8 cellular contexts compared by ENCODE assay signal in genomic region chr17:80891096-80892018, GRCh38.
DNase-seq lines count a peak whose midpoint lies in the region; ATAC-seq and TF ChIP-seq lines count a peak whose summit lies in the region.

No MANE protein-coding gene starts in this region.

- POLR2A ChIA-PET in naive thymus-derived CD8-positive, alpha-beta T cell (lab: Charles Lee) = no interaction called here

- TF ChIP-seq POLR2A in thyroid gland (IDR thresholded peaks at IDR 0.05) = no peak

- H3K4me3 Mint-ChIP-seq in naive thymus-derived CD8-positive, alpha-beta T cell = peak overlapping the region; percentile 39 to 82 (median 68)
- H3K4me3 Mint-ChIP-seq in stimulated activated naive B cell treated with anti-CD40 and anti-IgM and Interleukin-4, amounts not matched to agents 10 μg/mL and 1 μg/mL and 100 μg/mL, for 72 hours = no peak overlapping the region

- H3K27ac Mint-ChIP-seq in naive thymus-derived CD8-positive, alpha-beta T cell = peak overlapping the region; percentile 83 to 99 (median 90)
- peak overlapping the region; percentile 77 for H3K27ac Mint-ChIP-seq in stimulated activated naive B cell treated with anti-CD40 and anti-IgM and Interleukin-4, amounts not matched to agents 10 μg/mL and 1 μg/mL and 100 μg/mL, for 72 hours

- H3K36me3 ChIP-seq in thyroid gland = peaks cover 8 to 17% of the 10 kb centered on the region in 2 donors

- intact Hi-C loops in thyroid gland (cut with DNase I) = no loop called here

- in situ Hi-C loops in ACHN (cut with HindIII; ENCODE audit: low pct_ligation_motif_present, low pct_unique_long_range_greater_than_20kb, low sequenced_read_pairs) = no loop called here

- no peaks in the 10 kb centered on the region for H3K9me3 ChIP-seq in thyroid gland

- no peak for TF ChIP-seq CTCF in GM20000 (IDR thresholded peaks at IDR 0.05; ENCODE audit: extremely low read depth, missing control alignments)
- no peak for TF ChIP-seq CTCF in thyroid gland (IDR thresholded peaks at IDR 0.05)

- H3K4me3 ChIP-seq in Jurkat, Clone E6-1 (ENCODE audit: low read length) = peak overlapping the region; percentile 24
- H3K4me3 ChIP-seq in thyroid gland (replicated peaks in 1 of 3) = no peak overlapping the region

- no peak overlapping the region for H3K27ac ChIP-seq in thyroid gland

- 78 to 88% methylated on average over 34 of the region's 34 CpGs for WGBS in thyroid gland, 2 donors

- no peaks in the 10 kb centered on the region for H3K27me3 ChIP-seq in thyroid gland

- DNase-seq in ACHN = peak; percentile 91
- DNase-seq in GM20000 (ENCODE audit: low spot score) = peak; percentile 79
- peak; percentile 88 for DNase-seq in Jurkat, Clone E6-1 (ENCODE audit: low read depth, low spot score)
- DNase-seq in cerebellar cortex (ENCODE audit: low spot score) = peak; percentile 12
- peak in 8 of 10 donors; percentile 23 to 71 (median 41) for DNase-seq in naive thymus-derived CD8-positive, alpha-beta T cell
- DNase-seq in stimulated activated naive B cell treated with anti-CD40 and anti-IgM and Interleukin-4, amounts not matched to agents 10 μg/mL and 1 μg/mL and 100 μg/mL, for 72 hours = no peak
- DNase-seq in thyroid gland = no peak

- ATAC-seq in activated CD4-positive, CD25-positive, alpha-beta regulatory T cell treated with anti-CD3 and anti-CD28 coated beads, Interleukin-2, amount 50 U/mL, for 24 hours = peak; percentile 66 to 67
- ATAC-seq in naive thymus-derived CD8-positive, alpha-beta T cell = peak; percentile 84 to 89
- peak; percentile 68 to 71 for ATAC-seq in stimulated activated naive B cell treated with anti-CD40 and anti-IgM and Interleukin-4, amounts not matched to agents 10 μg/mL and 1 μg/mL and 100 μg/mL, for 72 hours (replicated peaks)

- H3K27me3 Mint-ChIP-seq in naive thymus-derived CD8-positive, alpha-beta T cell = no peaks in the 10 kb centered on the region
- no peaks in the 10 kb centered on the region for H3K27me3 Mint-ChIP-seq in stimulated activated naive B cell treated with anti-CD40 and anti-IgM and Interleukin-4, amounts not matched to agents 10 μg/mL and 1 μg/mL and 100 μg/mL, for 72 hours

- H3K36me3 Mint-ChIP-seq in naive thymus-derived CD8-positive, alpha-beta T cell = peaks cover 0 to 50% (median 22%) of the 10 kb centered on the region in 3 donors
- H3K36me3 Mint-ChIP-seq in stimulated activated naive B cell treated with anti-CD40 and anti-IgM and Interleukin-4, amounts not matched to agents 10 μg/mL and 1 μg/mL and 100 μg/mL, for 72 hours = peaks cover 71 to 72% of the 10 kb centered on the region in 2 donors

- H3K4me1 ChIP-seq in thyroid gland = no peaks in the 10 kb centered on the region

- H3K4me1 Mint-ChIP-seq in naive thymus-derived CD8-positive, alpha-beta T cell = peaks cover 11 to 33% (median 20%) of the 10 kb centered on the region in 4 donors
- H3K4me1 Mint-ChIP-seq in stimulated activated naive B cell treated with anti-CD40 and anti-IgM and Interleukin-4, amounts not matched to agents 10 μg/mL and 1 μg/mL and 100 μg/mL, for 72 hours = peaks cover 21 to 34% of the 10 kb centered on the region in 2 donors

- no peaks in the 10 kb centered on the region for H3K9me3 Mint-ChIP-seq in naive thymus-derived CD8-positive, alpha-beta T cell
- H3K9me3 Mint-ChIP-seq in stimulated activated naive B cell treated with anti-CD40 and anti-IgM and Interleukin-4, amounts not matched to agents 10 μg/mL and 1 μg/mL and 100 μg/mL, for 72 hours = no peaks in the 10 kb centered on the region

Comparison
In these comparisons a context has a peak if more than half of its experiments do, and no peak if none do; other contexts are left out.
1. DNase-seq: peak in ACHN (single experiment), GM20000 (single experiment), Jurkat, Clone E6-1 (single experiment), cerebellar cortex (single experiment) and naive thymus-derived CD8-positive, alpha-beta T cell (8 of 10); none in stimulated activated naive B cell treated with anti-CD40 and anti-IgM and Interleukin-4, amounts not matched to agents 10 μg/mL and 1 μg/mL and 100 μg/mL, for 72 hours (single experiment) and thyroid gland (0 of 2).
2. H3K4me3 Mint-ChIP-seq: peak in naive thymus-derived CD8-positive, alpha-beta T cell (10 of 10); none in stimulated activated naive B cell treated with anti-CD40 and anti-IgM and Interleukin-4, amounts not matched to agents 10 μg/mL and 1 μg/mL and 100 μg/mL, for 72 hours (0 of 2).
3. Peak in every context shown above with its lines, with median percentiles within 50 percentile points of each other: ATAC-seq.